ENCODE assay signal across 16 cellular contexts in genomic region chr1:198203434-198203833, GRCh38. TPM values are rescaled to one million over a fixed set of nuclear protein-coding genes. Genes with fewer than 3 reads are reported as not detected.
DNase-seq lines count a peak whose midpoint lies in the region; ATAC-seq and FAIRE-seq lines count a peak whose summit lies in the region.
"Had no signal": no experiment of that assay in that cellular context is flagged by ENCODE, and none has a peak within 500 bp of the region (broad histone marks: within the 10 kb centered on the region; RNA-seq: fewer than 3 reads in every experiment).

No MANE protein-coding gene starts in this region.

- no peaks in the 10 kb centered on the region for H3K36me3 ChIP-seq in small intestine (ENCODE audit: control insufficient read depth in 2 of 2, insufficient read depth in 2 of 2, low read length in 2 of 2)
- H3K36me3 ChIP-seq: sigmoid colon had no signal

- H3K4me1 ChIP-seq in small intestine (ENCODE audit: control insufficient read depth in 2 of 2, insufficient read depth in 1 of 2, low read depth in 1 of 2, low read length in 1 of 2) = peaks cover 0 to 5% of the 10 kb centered on the region in 2 donors

- no peak for DNase-seq in stimulated activated naive CD8-positive, alpha-beta T cell treated with anti-CD3 and anti-CD28 coated beads, Interleukin-15, amount 100 ng/mL, for 72 hours
- peak; percentile 92 for DNase-seq in foreskin melanocyte
- DNase-seq in superior temporal gyrus (ENCODE audit: extremely low spot score) = peak; percentile 33
- DNase-seq in stimulated activated naive CD4-positive, alpha-beta T cell treated with Interleukin-2 at 50 U/mL for 16 hours (lab: John Stamatoyannopoulos, UW) = no peak
- no peak for DNase-seq in small intestine
- DNase-seq in NCI-H524 (lab: John Stamatoyannopoulos, UW) = no peak
- DNase-seq: hippocampal formation, kidney, MG63, NCI-H187 treated with DMSO at 0.1 percent for 48 hours, NCI-H526, OCI-M1, sigmoid colon, testis had no signal

- H3K4me3 Mint-ChIP-seq in stimulated activated naive CD8-positive, alpha-beta T cell treated with anti-CD3 and anti-CD28 coated beads, Interleukin-15, Interleukin-2, amounts not matched to agents 100 ng/mL and 50 ng/mL, for 24 hours = no peak overlapping the region
- peak overlapping the region in 1 of 2 donors; percentile 33 for H3K4me3 Mint-ChIP-seq in stimulated activated naive CD8-positive, alpha-beta T cell treated with anti-CD3 and anti-CD28 coated beads, Interleukin-15, amount 100 ng/mL, for 72 hours
- H3K4me3 Mint-ChIP-seq in activated naive CD8-positive, alpha-beta T cell = no peak overlapping the region

- H3K36me3 Mint-ChIP-seq in stimulated activated naive CD8-positive, alpha-beta T cell treated with anti-CD3 and anti-CD28 coated beads, Interleukin-15, Interleukin-2, amounts not matched to agents 100 ng/mL and 50 ng/mL, for 24 hours (ENCODE audit: low read depth) = peaks cover 20% of the 10 kb centered on the region
- peaks cover 7% of the 10 kb centered on the region for H3K36me3 Mint-ChIP-seq in activated naive CD8-positive, alpha-beta T cell

- no peaks in the 10 kb centered on the region for H3K9me3 ChIP-seq in small intestine (ENCODE audit: control insufficient read depth, low read depth)
- H3K9me3 ChIP-seq: MG63, sigmoid colon, testis had no signal

- no peak for ATAC-seq in stimulated activated naive CD8-positive, alpha-beta T cell treated with anti-CD3 and anti-CD28 coated beads, Interleukin-15, amount 100 ng/mL, for 72 hours

- H3K27ac Mint-ChIP-seq in stimulated activated naive CD8-positive, alpha-beta T cell treated with anti-CD3 and anti-CD28 coated beads, Interleukin-15, Interleukin-2, amounts not matched to agents 100 ng/mL and 50 ng/mL, for 24 hours = peak overlapping the region; percentile 98
- peak overlapping the region in 1 of 2 donors; percentile 40 for H3K27ac Mint-ChIP-seq in stimulated activated naive CD8-positive, alpha-beta T cell treated with anti-CD3 and anti-CD28 coated beads, Interleukin-15, amount 100 ng/mL, for 72 hours
- H3K27ac Mint-ChIP-seq in activated naive CD8-positive, alpha-beta T cell = peak overlapping the region; percentile 22

- peaks cover 82% of the 10 kb centered on the region for H3K4me1 Mint-ChIP-seq in stimulated activated naive CD8-positive, alpha-beta T cell treated with anti-CD3 and anti-CD28 coated beads, Interleukin-15, Interleukin-2, amounts not matched to agents 100 ng/mL and 50 ng/mL, for 24 hours (ENCODE audit: low read depth)
- H3K4me1 Mint-ChIP-seq in stimulated activated naive CD8-positive, alpha-beta T cell treated with anti-CD3 and anti-CD28 coated beads, Interleukin-15, amount 100 ng/mL, for 72 hours = peaks cover 78% of the 10 kb centered on the region
- H3K4me1 Mint-ChIP-seq in activated naive CD8-positive, alpha-beta T cell (ENCODE audit: low read depth) = peaks cover 76% of the 10 kb centered on the region

- no peak for FAIRE-seq in small intestine (lab: Jason Lieb, UNC)
- FAIRE-seq: kidney had no signal

- no peak overlapping the region for H3K4me3 ChIP-seq in small intestine (ENCODE audit: low read depth in 1 of 2, low read length in 2 of 2)
- H3K4me3 ChIP-seq: MG63, sigmoid colon, testis had no signal

- no peak overlapping the region for H3K27ac ChIP-seq in small intestine (ENCODE audit: low read depth in 1 of 2, low read length in 1 of 2)
- H3K27ac ChIP-seq: sigmoid colon, testis had no signal

- no peaks in the 10 kb centered on the region for H3K9me3 Mint-ChIP-seq in stimulated activated naive CD8-positive, alpha-beta T cell treated with anti-CD3 and anti-CD28 coated beads, Interleukin-15, Interleukin-2, amounts not matched to agents 100 ng/mL and 50 ng/mL, for 24 hours
- no peaks in the 10 kb centered on the region for H3K9me3 Mint-ChIP-seq in stimulated activated naive CD8-positive, alpha-beta T cell treated with anti-CD3 and anti-CD28 coated beads, Interleukin-15, amount 100 ng/mL, for 72 hours
- H3K9me3 Mint-ChIP-seq in activated naive CD8-positive, alpha-beta T cell (ENCODE audit: low read depth) = no peaks in the 10 kb centered on the region

- WGBS in small intestine, 3 donors = 85 to 97% (median 97%) methylated on average over 1 of the region's 1 CpG

- H3K27me3 ChIP-seq in small intestine (ENCODE audit: control insufficient read depth in 2 of 2, insufficient read depth in 2 of 2, low read length in 2 of 2) = no peaks in the 10 kb centered on the region
- H3K27me3 ChIP-seq: MG63, sigmoid colon, testis had no signal

- no peaks in the 10 kb centered on the region for H3K27me3 Mint-ChIP-seq in stimulated activated naive CD8-positive, alpha-beta T cell treated with anti-CD3 and anti-CD28 coated beads, Interleukin-15, Interleukin-2, amounts not matched to agents 100 ng/mL and 50 ng/mL, for 24 hours
- no peaks in the 10 kb centered on the region for H3K27me3 Mint-ChIP-seq in stimulated activated naive CD8-positive, alpha-beta T cell treated with anti-CD3 and anti-CD28 coated beads, Interleukin-15, amount 100 ng/mL, for 72 hours
- no peaks in the 10 kb centered on the region for H3K27me3 Mint-ChIP-seq in activated naive CD8-positive, alpha-beta T cell

RNA-seq across cellular contexts. Expression of gene NEK7, which starts 46.6 kb away (rescaled TPM):
- polyA plus RNA-seq in small intestine = 10 to 100 TPM; 14.9 to 29.1 (median 25.4) TPM

Comparison
In these comparisons a context has a peak if more than half of its experiments do, and no peak if none do; other contexts are left out.
1. DNase-seq: peak in foreskin melanocyte (single experiment) and superior temporal gyrus (single experiment); none in stimulated activated naive CD8-positive, alpha-beta T cell treated with anti-CD3 and anti-CD28 coated beads, Interleukin-15, amount 100 ng/mL, for 72 hours (0 of 2), stimulated activated naive CD4-positive, alpha-beta T cell treated with Interleukin-2 at 50 U/mL for 16 hours (single experiment), small intestine (single experiment) and NCI-H524 (0 of 2).